ENCODE assay signal across 22 cellular contexts in genomic region chr11:71156301-71156700, GRCh38.
DNase-seq lines count a peak whose midpoint lies in the region; ATAC-seq and TF ChIP-seq lines count a peak whose summit lies in the region.
"Had no signal": no experiment of that assay in that cellular context is flagged by ENCODE, and none has a peak within 500 bp of the region (broad histone marks: within the 10 kb centered on the region; RNA-seq: fewer than 3 reads in every experiment).

No MANE protein-coding gene starts in this region.

- H3K9me3 ChIP-seq in Caco-2 (no peaks in the 10 kb centered on the region), heart right ventricle (peaks cover 0 to 6% (median 0%) of the 10 kb centered on the region in 11 donors)

- no peak for TF ChIP-seq CTCF in Caco-2 (IDR thresholded peaks at IDR 0.05; ENCODE audit: insufficient read depth in 1 of 2, low read depth in 1 of 2, low read length in 1 of 2, severe bottlenecking in 1 of 2, unreplicated experiment in 1 of 2)
- no peak for TF ChIP-seq CTCF in heart right ventricle (IDR thresholded peaks at IDR 0.05)

- H3K4me3 Mint-ChIP-seq in Caco-2 (ENCODE audit: unreplicated experiment), result no peak overlapping the region
- H3K4me3 Mint-ChIP-seq: CD8-positive, alpha-beta T cell had no signal

- BruUV-seq in Caco-2 (replicated peaks; lab: Mats Ljungman, UMichigan), result no TSS peak

- H3K4me1 Mint-ChIP-seq in Caco-2 (ENCODE audit: low read depth, unreplicated experiment), result peaks cover 33% of the 10 kb centered on the region

- H3K36me3 Mint-ChIP-seq in Caco-2 (ENCODE audit: insufficient read depth, unreplicated experiment), result peaks cover 66% of the 10 kb centered on the region
- H3K36me3 Mint-ChIP-seq: CD8-positive, alpha-beta T cell had no signal

- POLR2A ChIA-PET in Caco-2 (lab: Charles Lee), result no interaction called here

- ATAC-seq in HG03460 (IDR thresholded peaks at IDR 0.05; ENCODE audit: unreplicated experiment) (no peak), heart right ventricle (no peak)
- ATAC-seq: CD8-positive, alpha-beta T cell; HepG2; K562; Panc1 had no signal

- H3K4me1 ChIP-seq in Caco-2 (peaks cover 11% of the 10 kb centered on the region), heart right ventricle (no peaks in the 10 kb centered on the region)

- 78 to 85% methylated on average over 6 of the region's 6 CpGs for WGBS in heart right ventricle, 2 donors

- no peak for DNase-seq in Caco-2
- DNase-seq in NCI-H82 treated with DMSO at 0.1 percent for 48 hours (lab: John Stamatoyannopoulos, UW; ENCODE audit: unreplicated experiment), result peak; percentile 38
- peak; percentile 58 for DNase-seq in posterior vena cava (ENCODE audit: low spot score)
- no peak for DNase-seq in heart right ventricle
- no peak for DNase-seq in LoVo (ENCODE audit: low spot score)
- no peak for DNase-seq in SIG-M5 (lab: John Stamatoyannopoulos, UW)
- DNase-seq: AML-193, DND-41, Kasumi-1, NCI-H1105 treated with DMSO at 0.1 percent for 48 hours, NCI-H2029 treated with DMSO at 0.1 percent for 48 hours, NCI-H446 treated with DMSO at 0.1 percent for 48 hours, NCI-H526, SHP77 had no signal

- CTCF ChIA-PET in Caco-2 (lab: Charles Lee), result no interaction called here

- peak overlapping the region; percentile 38 for H3K27ac ChIP-seq in layer of hippocampus (ENCODE audit: low read depth, low read length)
- H3K27ac ChIP-seq in heart right ventricle, result no peak overlapping the region
- H3K27ac ChIP-seq: C4-2B, RWPE1 had no signal

- peaks cover 18% of the 10 kb centered on the region for H3K9me3 Mint-ChIP-seq in Caco-2 (ENCODE audit: unreplicated experiment)
- H3K9me3 Mint-ChIP-seq: CD8-positive, alpha-beta T cell had no signal

- H3K27ac Mint-ChIP-seq in Caco-2 (ENCODE audit: unreplicated experiment), result peak overlapping the region; percentile 29
- H3K27ac Mint-ChIP-seq: CD8-positive, alpha-beta T cell had no signal

- H3K4me3 ChIP-seq in Caco-2 (ENCODE audit: low read depth, low read length), result no peak overlapping the region
- no peak overlapping the region for H3K4me3 ChIP-seq in heart right ventricle
- H3K4me3 ChIP-seq: K562 had no signal

- intact Hi-C loops in Caco-2 (cut with micrococcal nuclease; ENCODE audit: unreplicated experiment), result no loop called here
- intact Hi-C loops in posterior vena cava (cut with DNase I), result no loop called here
- intact Hi-C loops in heart right ventricle (cut with DNase I), result no loop called here

- H3K27me3 ChIP-seq in Caco-2 (replicated peaks; ENCODE audit: control insufficient read depth, insufficient read depth, low read length) (no peaks in the 10 kb centered on the region), layer of hippocampus (ENCODE audit: control insufficient read depth, insufficient read depth, low read length) (no peaks in the 10 kb centered on the region), heart right ventricle (peaks cover 0 to 50% (median 27%) of the 10 kb centered on the region in 7 donors)

- H3K36me3 ChIP-seq in Caco-2 (ENCODE audit: control insufficient read depth, insufficient read depth, low read length), result peaks cover 9% of the 10 kb centered on the region
- no peaks in the 10 kb centered on the region for H3K36me3 ChIP-seq in heart right ventricle

- no peaks in the 10 kb centered on the region for H3K27me3 Mint-ChIP-seq in Caco-2 (ENCODE audit: insufficient read depth, unreplicated experiment)

Comparison
In these comparisons a context has a peak if more than half of its experiments do, and no peak if none do; other contexts are left out.
1. DNase-seq: peak in NCI-H82 treated with DMSO at 0.1 percent for 48 hours (single experiment) and posterior vena cava (single experiment); none in Caco-2 (0 of 2), heart right ventricle (0 of 2), LoVo (single experiment) and SIG-M5 (single experiment).